In the genomic region with DNA sequence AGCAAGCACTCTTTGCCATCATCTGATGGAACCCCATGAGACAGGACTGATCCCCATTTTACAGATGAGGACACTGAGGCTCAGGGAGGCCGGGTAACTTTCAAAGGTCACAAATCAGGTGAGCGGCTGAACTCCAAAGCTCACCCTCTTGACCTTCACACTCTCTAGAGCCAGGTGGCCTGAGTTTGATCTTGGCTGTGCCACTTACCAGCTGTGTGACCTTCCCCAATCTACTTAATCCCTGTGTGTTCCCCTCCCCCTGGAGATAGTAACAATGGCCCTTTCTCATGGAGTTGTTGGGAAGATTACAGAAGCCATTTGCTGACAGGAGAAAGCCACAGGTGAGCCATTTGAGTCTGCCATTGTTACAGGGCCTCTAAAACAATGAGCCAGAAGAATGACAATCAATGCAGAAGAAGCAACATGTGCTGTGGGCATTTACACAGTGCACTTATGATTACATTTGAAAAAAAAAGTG, we compare ENCODE assay signal across 1 cellular context.
TF ChIP-seq lines count a peak whose summit lies in the region.

No MANE protein-coding gene starts in this region.

TF ChIP-seq in H1, 55 proteins besides CTCF, POLR2A, EP300 and RAD21 (continued from another document):
- TF ChIP-seq, protein P1, sequence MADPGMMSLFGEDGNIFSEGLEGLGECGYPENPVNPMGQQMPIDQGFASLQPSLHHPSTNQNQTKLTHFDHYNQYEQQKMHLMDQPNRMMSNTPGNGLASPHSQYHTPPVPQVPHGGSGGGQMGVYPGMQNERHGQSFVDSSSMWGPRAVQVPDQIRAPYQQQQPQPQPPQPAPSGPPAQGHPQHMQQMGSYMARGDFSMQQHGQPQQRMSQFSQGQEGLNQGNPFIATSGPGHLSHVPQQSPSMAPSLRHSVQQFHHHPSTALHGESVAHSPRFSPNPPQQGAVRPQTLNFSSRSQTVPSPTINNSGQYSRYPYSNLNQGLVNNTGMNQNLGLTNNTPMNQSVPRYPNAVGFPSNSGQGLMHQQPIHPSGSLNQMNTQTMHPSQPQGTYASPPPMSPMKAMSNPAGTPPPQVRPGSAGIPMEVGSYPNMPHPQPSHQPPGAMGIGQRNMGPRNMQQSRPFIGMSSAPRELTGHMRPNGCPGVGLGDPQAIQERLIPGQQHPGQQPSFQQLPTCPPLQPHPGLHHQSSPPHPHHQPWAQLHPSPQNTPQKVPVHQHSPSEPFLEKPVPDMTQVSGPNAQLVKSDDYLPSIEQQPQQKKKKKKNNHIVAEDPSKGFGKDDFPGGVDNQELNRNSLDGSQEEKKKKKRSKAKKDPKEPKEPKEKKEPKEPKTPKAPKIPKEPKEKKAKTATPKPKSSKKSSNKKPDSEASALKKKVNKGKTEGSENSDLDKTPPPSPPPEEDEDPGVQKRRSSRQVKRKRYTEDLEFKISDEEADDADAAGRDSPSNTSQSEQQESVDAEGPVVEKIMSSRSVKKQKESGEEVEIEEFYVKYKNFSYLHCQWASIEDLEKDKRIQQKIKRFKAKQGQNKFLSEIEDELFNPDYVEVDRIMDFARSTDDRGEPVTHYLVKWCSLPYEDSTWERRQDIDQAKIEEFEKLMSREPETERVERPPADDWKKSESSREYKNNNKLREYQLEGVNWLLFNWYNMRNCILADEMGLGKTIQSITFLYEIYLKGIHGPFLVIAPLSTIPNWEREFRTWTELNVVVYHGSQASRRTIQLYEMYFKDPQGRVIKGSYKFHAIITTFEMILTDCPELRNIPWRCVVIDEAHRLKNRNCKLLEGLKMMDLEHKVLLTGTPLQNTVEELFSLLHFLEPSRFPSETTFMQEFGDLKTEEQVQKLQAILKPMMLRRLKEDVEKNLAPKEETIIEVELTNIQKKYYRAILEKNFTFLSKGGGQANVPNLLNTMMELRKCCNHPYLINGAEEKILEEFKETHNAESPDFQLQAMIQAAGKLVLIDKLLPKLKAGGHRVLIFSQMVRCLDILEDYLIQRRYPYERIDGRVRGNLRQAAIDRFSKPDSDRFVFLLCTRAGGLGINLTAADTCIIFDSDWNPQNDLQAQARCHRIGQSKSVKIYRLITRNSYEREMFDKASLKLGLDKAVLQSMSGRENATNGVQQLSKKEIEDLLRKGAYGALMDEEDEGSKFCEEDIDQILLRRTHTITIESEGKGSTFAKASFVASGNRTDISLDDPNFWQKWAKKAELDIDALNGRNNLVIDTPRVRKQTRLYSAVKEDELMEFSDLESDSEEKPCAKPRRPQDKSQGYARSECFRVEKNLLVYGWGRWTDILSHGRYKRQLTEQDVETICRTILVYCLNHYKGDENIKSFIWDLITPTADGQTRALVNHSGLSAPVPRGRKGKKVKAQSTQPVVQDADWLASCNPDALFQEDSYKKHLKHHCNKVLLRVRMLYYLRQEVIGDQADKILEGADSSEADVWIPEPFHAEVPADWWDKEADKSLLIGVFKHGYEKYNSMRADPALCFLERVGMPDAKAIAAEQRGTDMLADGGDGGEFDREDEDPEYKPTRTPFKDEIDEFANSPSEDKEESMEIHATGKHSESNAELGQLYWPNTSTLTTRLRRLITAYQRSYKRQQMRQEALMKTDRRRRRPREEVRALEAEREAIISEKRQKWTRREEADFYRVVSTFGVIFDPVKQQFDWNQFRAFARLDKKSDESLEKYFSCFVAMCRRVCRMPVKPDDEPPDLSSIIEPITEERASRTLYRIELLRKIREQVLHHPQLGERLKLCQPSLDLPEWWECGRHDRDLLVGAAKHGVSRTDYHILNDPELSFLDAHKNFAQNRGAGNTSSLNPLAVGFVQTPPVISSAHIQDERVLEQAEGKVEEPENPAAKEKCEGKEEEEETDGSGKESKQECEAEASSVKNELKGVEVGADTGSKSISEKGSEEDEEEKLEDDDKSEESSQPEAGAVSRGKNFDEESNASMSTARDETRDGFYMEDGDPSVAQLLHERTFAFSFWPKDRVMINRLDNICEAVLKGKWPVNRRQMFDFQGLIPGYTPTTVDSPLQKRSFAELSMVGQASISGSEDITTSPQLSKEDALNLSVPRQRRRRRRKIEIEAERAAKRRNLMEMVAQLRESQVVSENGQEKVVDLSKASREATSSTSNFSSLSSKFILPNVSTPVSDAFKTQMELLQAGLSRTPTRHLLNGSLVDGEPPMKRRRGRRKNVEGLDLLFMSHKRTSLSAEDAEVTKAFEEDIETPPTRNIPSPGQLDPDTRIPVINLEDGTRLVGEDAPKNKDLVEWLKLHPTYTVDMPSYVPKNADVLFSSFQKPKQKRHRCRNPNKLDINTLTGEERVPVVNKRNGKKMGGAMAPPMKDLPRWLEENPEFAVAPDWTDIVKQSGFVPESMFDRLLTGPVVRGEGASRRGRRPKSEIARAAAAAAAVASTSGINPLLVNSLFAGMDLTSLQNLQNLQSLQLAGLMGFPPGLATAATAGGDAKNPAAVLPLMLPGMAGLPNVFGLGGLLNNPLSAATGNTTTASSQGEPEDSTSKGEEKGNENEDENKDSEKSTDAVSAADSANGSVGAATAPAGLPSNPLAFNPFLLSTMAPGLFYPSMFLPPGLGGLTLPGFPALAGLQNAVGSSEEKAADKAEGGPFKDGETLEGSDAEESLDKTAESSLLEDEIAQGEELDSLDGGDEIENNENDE (IDR thresholded peaks at IDR 0.05; ENCODE audit: insufficient replicate concordance, low read length), result peak; percentile 79
- TF ChIP-seq SIN3A (conservative IDR thresholded peaks at IDR 0.05 in 1 of 2, IDR thresholded peaks at IDR 0.05 in 1 of 2; ENCODE audit: low read depth in 1 of 2, low read length in 2 of 2) (peak; percentile 72 to 78; a peak in 1 of 4 replicates), SIX5 (IDR thresholded peaks at IDR 0.05; ENCODE audit: low read depth, low read length) (peak; percentile 42; the same call in 1 of the 2 replicates), JUND (IDR thresholded peaks at IDR 0.05; ENCODE audit: low read length) (peak; percentile 24; the same call in 1 of the 2 replicates), BCL11A (IDR thresholded peaks at IDR 0.05; ENCODE audit: low read depth in 2 of 2, low read length in 2 of 2) (peak; percentile 98 to 99), RXRA (IDR thresholded peaks at IDR 0.05; ENCODE audit: insufficient read depth, low read depth, low read length) (peak; percentile 95), EGR1 (IDR thresholded peaks at IDR 0.05; ENCODE audit: borderline replicate concordance, low read depth, low read length) (peak; percentile 36; the same call in 1 of the 2 replicates), CHD2 (IDR thresholded peaks at IDR 0.05; ENCODE audit: low read length) (peak; percentile 73), HDAC2 (IDR thresholded peaks at IDR 0.05; ENCODE audit: borderline replicate concordance in 1 of 2, low read depth in 2 of 2, low read length in 2 of 2) (peak; percentile 95; a peak in 3 of 4 replicates), POU5F1 (IDR thresholded peaks at IDR 0.05; ENCODE audit: low read depth, low read length) (peak; percentile 99), NANOG (IDR thresholded peaks at IDR 0.05; ENCODE audit: insufficient read depth, low read depth, low read length, poor library complexity, severe bottlenecking) (peak; percentile 100), KDM5A (IDR thresholded peaks at IDR 0.05; ENCODE audit: low read length) (no peak), RFX5 (IDR thresholded peaks at IDR 0.05; ENCODE audit: borderline replicate concordance, low read depth, low read length) (peak; percentile 62; the same call in 1 of the 2 replicates), POLR2AphosphoS5 (IDR thresholded peaks at IDR 0.05; ENCODE audit: low read depth, low read length) (0 out of 2 replicates have a peak, but pooled peaks have one; percentile 39), TCF12 (IDR thresholded peaks at IDR 0.05; ENCODE audit: low read depth, low read length) (peak; percentile 99), SUZ12 (IDR thresholded peaks at IDR 0.05; ENCODE audit: low read length) (no peak), ASH2L (IDR thresholded peaks at IDR 0.05; ENCODE audit: low read length) (peak; percentile 60), YY1 (IDR thresholded peaks at IDR 0.05; ENCODE audit: low read depth, low read length) (peak; percentile 90), RBBP5 (IDR thresholded peaks at IDR 0.05; ENCODE audit: borderline replicate concordance, low read depth, low read length) (no peak), TEAD4 (IDR thresholded peaks at IDR 0.05; ENCODE audit: low read depth, low read length) (peak; percentile 44; the same call in 1 of the 2 replicates), SP4 (IDR thresholded peaks at IDR 0.05; ENCODE audit: low read length) (peak; percentile 78; the same call in 1 of the 2 replicates), CEBPB (IDR thresholded peaks at IDR 0.05; ENCODE audit: low read depth, low read length) (no peak), SP1 (IDR thresholded peaks at IDR 0.05; ENCODE audit: low read depth, low read length) (peak; percentile 92), KDM4A (IDR thresholded peaks at IDR 0.05; ENCODE audit: low read depth, low read length, severe bottlenecking) (no peak), RNF2 (IDR thresholded peaks at IDR 0.05; ENCODE audit: borderline replicate concordance, low read depth, low read length, missing control alignments, poor library complexity, severe bottlenecking) (no peak), KDM1A (IDR thresholded peaks at IDR 0.05; ENCODE audit: borderline replicate concordance, low read length) (peak; percentile 96), CREB1 (IDR thresholded peaks at IDR 0.05) (0 out of 2 replicates have a peak, but pooled peaks have one; percentile 38)
- TF ChIP-seq, protein P2, sequence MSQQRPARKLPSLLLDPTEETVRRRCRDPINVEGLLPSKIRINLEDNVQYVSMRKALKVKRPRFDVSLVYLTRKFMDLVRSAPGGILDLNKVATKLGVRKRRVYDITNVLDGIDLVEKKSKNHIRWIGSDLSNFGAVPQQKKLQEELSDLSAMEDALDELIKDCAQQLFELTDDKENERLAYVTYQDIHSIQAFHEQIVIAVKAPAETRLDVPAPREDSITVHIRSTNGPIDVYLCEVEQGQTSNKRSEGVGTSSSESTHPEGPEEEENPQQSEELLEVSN (IDR thresholded peaks at IDR 0.05), result peak; percentile 76; the same call in 1 of the 2 replicates
- TF ChIP-seq, protein P3, sequence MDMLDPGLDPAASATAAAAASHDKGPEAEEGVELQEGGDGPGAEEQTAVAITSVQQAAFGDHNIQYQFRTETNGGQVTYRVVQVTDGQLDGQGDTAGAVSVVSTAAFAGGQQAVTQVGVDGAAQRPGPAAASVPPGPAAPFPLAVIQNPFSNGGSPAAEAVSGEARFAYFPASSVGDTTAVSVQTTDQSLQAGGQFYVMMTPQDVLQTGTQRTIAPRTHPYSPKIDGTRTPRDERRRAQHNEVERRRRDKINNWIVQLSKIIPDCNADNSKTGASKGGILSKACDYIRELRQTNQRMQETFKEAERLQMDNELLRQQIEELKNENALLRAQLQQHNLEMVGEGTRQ (IDR thresholded peaks at IDR 0.05; ENCODE audit: low read length), result no peak
- TF ChIP-seq, protein P4, sequence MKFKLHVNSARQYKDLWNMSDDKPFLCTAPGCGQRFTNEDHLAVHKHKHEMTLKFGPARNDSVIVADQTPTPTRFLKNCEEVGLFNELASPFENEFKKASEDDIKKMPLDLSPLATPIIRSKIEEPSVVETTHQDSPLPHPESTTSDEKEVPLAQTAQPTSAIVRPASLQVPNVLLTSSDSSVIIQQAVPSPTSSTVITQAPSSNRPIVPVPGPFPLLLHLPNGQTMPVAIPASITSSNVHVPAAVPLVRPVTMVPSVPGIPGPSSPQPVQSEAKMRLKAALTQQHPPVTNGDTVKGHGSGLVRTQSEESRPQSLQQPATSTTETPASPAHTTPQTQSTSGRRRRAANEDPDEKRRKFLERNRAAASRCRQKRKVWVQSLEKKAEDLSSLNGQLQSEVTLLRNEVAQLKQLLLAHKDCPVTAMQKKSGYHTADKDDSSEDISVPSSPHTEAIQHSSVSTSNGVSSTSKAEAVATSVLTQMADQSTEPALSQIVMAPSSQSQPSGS (IDR thresholded peaks at IDR 0.05; ENCODE audit: low read length), result peak; percentile 87; the same call in 1 of the 2 replicates
- TF ChIP-seq, protein P5, sequence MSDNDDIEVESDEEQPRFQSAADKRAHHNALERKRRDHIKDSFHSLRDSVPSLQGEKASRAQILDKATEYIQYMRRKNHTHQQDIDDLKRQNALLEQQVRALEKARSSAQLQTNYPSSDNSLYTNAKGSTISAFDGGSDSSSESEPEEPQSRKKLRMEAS (IDR thresholded peaks at IDR 0.05), result peak; percentile 77
TF ChIP-seq in H1: peak in this region for 25.
